ENCODE assay signal across 8 cellular contexts in the genomic region with DNA sequence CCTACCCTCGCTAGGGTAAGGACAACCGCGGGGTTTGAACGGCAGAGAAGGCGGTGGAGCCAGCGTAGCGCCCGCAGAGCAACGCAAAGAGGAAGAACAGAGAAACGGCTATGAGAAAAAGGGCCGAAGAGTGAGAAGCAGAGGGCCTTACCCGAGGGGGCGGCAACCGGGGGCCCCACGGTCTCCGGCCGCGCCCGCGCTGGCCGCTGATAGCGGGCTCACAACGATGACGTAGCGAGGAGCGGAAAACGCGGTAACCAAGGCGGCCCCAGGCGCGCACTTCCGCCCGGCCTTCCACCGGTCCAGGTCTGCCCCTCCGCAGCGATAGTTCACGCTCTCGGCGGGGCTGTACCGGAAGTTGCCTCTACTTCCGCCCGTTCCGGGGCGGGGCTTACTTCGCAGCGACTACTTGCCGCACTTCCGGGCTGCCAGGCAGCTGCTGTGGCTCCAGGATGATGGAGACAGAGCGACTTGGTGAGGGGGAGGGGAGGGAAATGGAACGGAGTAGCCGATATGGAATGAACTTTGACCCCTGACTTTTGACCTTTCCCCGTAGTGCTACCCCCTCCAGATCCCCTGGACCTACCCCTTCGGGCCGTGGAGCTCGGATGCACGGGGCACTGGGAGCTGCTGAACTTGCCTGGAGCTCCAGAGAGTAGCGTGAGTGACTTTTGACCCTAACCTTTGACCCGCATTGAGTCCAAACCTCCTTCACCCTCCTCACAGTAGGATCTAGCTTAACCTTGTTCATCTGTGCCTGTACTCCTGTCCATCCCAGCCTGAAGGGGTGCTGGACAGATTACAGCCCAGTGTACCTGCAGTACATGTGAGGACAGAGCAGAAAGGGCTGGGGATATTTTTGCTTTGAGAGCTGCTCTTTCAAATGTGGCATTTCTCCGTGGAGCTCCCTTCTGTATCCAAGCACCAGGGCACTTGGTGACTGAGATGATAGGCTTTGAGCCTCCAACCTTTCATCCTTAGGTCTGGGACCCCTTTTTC. TPM values are rescaled to one million over a fixed set of nuclear protein-coding genes. Genes with fewer than 3 reads are reported as not detected.
DNase-seq lines count a peak whose midpoint lies in the region; TF ChIP-seq lines count a peak whose summit lies in the region.

A gene with protein sequence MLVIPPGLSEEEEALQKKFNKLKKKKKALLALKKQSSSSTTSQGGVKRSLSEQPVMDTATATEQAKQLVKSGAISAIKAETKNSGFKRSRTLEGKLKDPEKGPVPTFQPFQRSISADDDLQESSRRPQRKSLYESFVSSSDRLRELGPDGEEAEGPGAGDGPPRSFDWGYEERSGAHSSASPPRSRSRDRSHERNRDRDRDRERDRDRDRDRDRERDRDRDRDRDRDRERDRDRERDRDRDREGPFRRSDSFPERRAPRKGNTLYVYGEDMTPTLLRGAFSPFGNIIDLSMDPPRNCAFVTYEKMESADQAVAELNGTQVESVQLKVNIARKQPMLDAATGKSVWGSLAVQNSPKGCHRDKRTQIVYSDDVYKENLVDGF (minus strand): TSS at position 231 of the 999 bp plus-strand sequence. CDS start 525 bp downstream, outside the sequence.
A gene (plus strand): TSS at position 435 of the 999 bp plus-strand sequence. CDS start 18 bp downstream, at position 453.

- POLR2A ChIA-PET in HEK293T (lab: Yijun Ruan, JAX), result interaction anchor here (0.8 to 8.0 kb wide), 8 partner anchors 8 to 153 kb away, joined by 3 to 84 read pairs (median 3); a partner anchor contains a TSS

- peak within 1 kb of the TSS; percentile 20 for H4K8ac ChIP-seq in neuronal stem cell (ENCODE audit: low read depth, low read length)

- H2BK12ac ChIP-seq in neuronal stem cell (ENCODE audit: low read length), result no peak within 1 kb of the TSS

- H2AK5ac ChIP-seq in neuronal stem cell (ENCODE audit: low read depth, low read length), result peak within 1 kb of the TSS; percentile 72

- peak within 1 kb of the TSS; percentile 77 for H3K4me2 ChIP-seq in neuronal stem cell (ENCODE audit: insufficient read depth, low read length, poor library complexity, severe bottlenecking)

- H3K14ac ChIP-seq in neuronal stem cell (ENCODE audit: low read length), result peak within 1 kb of the TSS; percentile 22

- no peak within 1 kb of the TSS for H3K4ac ChIP-seq in neuronal stem cell (ENCODE audit: low read length)

- H3K9me3 ChIP-seq in neuronal stem cell (replicated peaks in 1 of 2; ENCODE audit: control insufficient read depth in 2 of 2, insufficient read depth in 1 of 2, low read depth in 1 of 2, low read length in 2 of 2), result no peaks in the 10 kb centered on the region

- TF ChIP-seq CTCF in subcutaneous adipose tissue (IDR thresholded peaks at IDR 0.05; ENCODE audit: low read depth), result no peak

- peak within 1 kb of the TSS; percentile 89 for H3K9ac ChIP-seq in neuronal stem cell (ENCODE audit: low read depth, low read length, poor library complexity)

- peak within 1 kb of the TSS; percentile 79 for H4K91ac ChIP-seq in neuronal stem cell (ENCODE audit: low read depth, low read length, poor library complexity)

- H3K27me3 ChIP-seq in neuronal stem cell (ENCODE audit: control insufficient read depth in 3 of 3, insufficient read depth in 3 of 3, low read depth in 1 of 3, low read length in 3 of 3), result no peaks in the 10 kb centered on the region

- H3K79me1 ChIP-seq in neuronal stem cell (ENCODE audit: low read depth, low read length), result peaks cover 9% of the 10 kb centered on the region

- H3K18ac ChIP-seq in neuronal stem cell (ENCODE audit: low read length), result peak within 1 kb of the TSS; percentile 76

- H3K4me3 ChIP-seq in neuronal stem cell (ENCODE audit: low read length in 2 of 2), result peak within 1 kb of the TSS; percentile 79 to 84

- no peak within 1 kb of the TSS for H2BK15ac ChIP-seq in neuronal stem cell (ENCODE audit: low read length)

- peak within 1 kb of the TSS; percentile 14 for H3K27ac ChIP-seq in neuronal stem cell (replicated peaks; ENCODE audit: low read length)

- no CpG with 5 or more reads among the region's 59 CpGs for whole genome bisulfite sequencing in neuronal stem cell (ENCODE audit: extremely low coverage in 2 of 2, insufficient read length in 2 of 2, insufficient replicate concordance in 1 of 2), 2 donors

- peak within 1 kb of the TSS; percentile 87 for H2AFZ ChIP-seq in neuronal stem cell (ENCODE audit: low read length)

- H3K23ac ChIP-seq in neuronal stem cell (ENCODE audit: low read depth, low read length, poor library complexity), result peak within 1 kb of the TSS; percentile 94

- in situ Hi-C loops in SK-MEL-5 (cut with HindIII; ENCODE audit: low pct_unique_long_range_greater_than_20kb, low sequenced_read_pairs), result no loop called here

- CTCF ChIA-PET in HEK293T (lab: Yijun Ruan, JAX), result interaction anchor here (1.0 to 1.2 kb wide), 2 partner anchors 11 to 17 kb away, joined by 3 read pairs; no protein-coding TSS in a partner anchor

- peaks cover 42 to 72% of the 10 kb centered on the region in 2 donors for H3K36me3 ChIP-seq in neuronal stem cell (replicated peaks in 1 of 2; ENCODE audit: control insufficient read depth in 2 of 2, insufficient read depth in 2 of 2, low read length in 2 of 2)

- no peak within 1 kb of the TSS for H2BK120ac ChIP-seq in neuronal stem cell (ENCODE audit: low read depth, low read length)

- H3K4me1 ChIP-seq in neuronal stem cell (ENCODE audit: control insufficient read depth in 2 of 2, insufficient read depth in 1 of 2, low read depth in 1 of 2, low read length in 2 of 2), result peaks cover 9 to 12% of the 10 kb centered on the region in 2 donors

- H2BK5ac ChIP-seq in neuronal stem cell (ENCODE audit: low read length), result no peak within 1 kb of the TSS

- DNase-seq in GF-D8 (lab: John Stamatoyannopoulos, UW) (peak; percentile 90), HEK293T (ENCODE audit: extremely low spot score) (peak; percentile 100), MV-4-11 (lab: John Stamatoyannopoulos, UW) (peak; percentile 98), SK-MEL-5 (ENCODE audit: low read depth, low spot score) (peak; percentile 98), foreskin melanocyte (peak; percentile 97), neuronal stem cell (ENCODE audit: low spot score) (peak; percentile 96)
- peak; percentile 99 for DNase-seq in activated naive CD4-positive, alpha-beta T cell treated with Interleukin-2 at 50 U/mL for 16 hours

TF ChIP-seq in HEK293T, 16 proteins besides CTCF, POLR2A, EP300 and RAD21:
- TF ChIP-seq FOXK2 (IDR thresholded peaks at IDR 0.05) (no peak), TARDBP (IDR thresholded peaks at IDR 0.05) (no peak), CTBP1 (IDR thresholded peaks at IDR 0.05; ENCODE audit: borderline replicate concordance) (0 out of 2 replicates have a peak, but pooled peaks have one; percentile 36), ZNF384 (IDR thresholded peaks at IDR 0.05) (no peak), NFRKB (IDR thresholded peaks at IDR 0.05) (no peak), FOXA1 (IDR thresholded peaks at IDR 0.05) (no peak), ELF4 (IDR thresholded peaks at IDR 0.05) (peak; percentile 99), LEF1 (IDR thresholded peaks at IDR 0.05; ENCODE audit: borderline replicate concordance) (no peak)
- TF ChIP-seq, protein P1, sequence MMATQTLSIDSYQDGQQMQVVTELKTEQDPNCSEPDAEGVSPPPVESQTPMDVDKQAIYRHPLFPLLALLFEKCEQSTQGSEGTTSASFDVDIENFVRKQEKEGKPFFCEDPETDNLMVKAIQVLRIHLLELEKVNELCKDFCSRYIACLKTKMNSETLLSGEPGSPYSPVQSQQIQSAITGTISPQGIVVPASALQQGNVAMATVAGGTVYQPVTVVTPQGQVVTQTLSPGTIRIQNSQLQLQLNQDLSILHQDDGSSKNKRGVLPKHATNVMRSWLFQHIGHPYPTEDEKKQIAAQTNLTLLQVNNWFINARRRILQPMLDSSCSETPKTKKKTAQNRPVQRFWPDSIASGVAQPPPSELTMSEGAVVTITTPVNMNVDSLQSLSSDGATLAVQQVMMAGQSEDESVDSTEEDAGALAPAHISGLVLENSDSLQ (IDR thresholded peaks at IDR 0.05), result peak; percentile 66; the same call in 1 of the 2 replicates

RNA-seq across cellular contexts. Expression of the first gene that starts in this region (rescaled TPM):
- total RNA-seq in SK-MEL-5 (2014; rRNA removed; shearing (Covaris generic)), result 81.9 and 91.0 TPM in 2 replicates
- polyA plus RNA-seq in SK-MEL-5 (2015; cell fraction: cytosol; rRNA removed), result 130 and 136 TPM in 2 replicates
- polyA plus RNA-seq in SK-MEL-5 (2015; cell fraction: nucleus; rRNA removed), result 131 and 142 TPM in 2 replicates
- 68.9 TPM for polyA plus RNA-seq in neuronal stem cell (2013, experiment 1 of 2)
- polyA plus RNA-seq in neuronal stem cell (2013, experiment 2 of 2), result 65.5 TPM
- 10 to 100 TPM; 58.8 to 96.6 (median 68.5) TPM for total RNA-seq in subcutaneous adipose tissue

RNA-seq across cellular contexts. Expression of the second gene that starts in this region (rescaled TPM):
- total RNA-seq in SK-MEL-5 (2014; rRNA removed; shearing (Covaris generic)), result 21.4 and 28.3 TPM in 2 replicates
- polyA plus RNA-seq in SK-MEL-5 (2015; cell fraction: cytosol; rRNA removed), result 41.1 and 42.6 TPM in 2 replicates
- polyA plus RNA-seq in SK-MEL-5 (2015; cell fraction: nucleus; rRNA removed), result 387 and 403 TPM in 2 replicates
- polyA plus RNA-seq in neuronal stem cell (2013, experiment 1 of 2), result 19.1 TPM
- 19.7 TPM for polyA plus RNA-seq in neuronal stem cell (2013, experiment 2 of 2)
- total RNA-seq in subcutaneous adipose tissue, result 10 to 100 TPM; 16.1 to 44.6 (median 32.2) TPM

Comparison
In these comparisons a context has a peak if more than half of its experiments do, and no peak if none do; other contexts are left out.
1. Peak in every context shown above with its lines: DNase-seq, H3K4me3 ChIP-seq and H3K27ac ChIP-seq.